In genomic region chr14:47278233-47278842, GRCh38 we compare ENCODE assay signal across 11 cellular contexts.
DNase-seq lines count a peak whose midpoint lies in the region; ATAC-seq and TF ChIP-seq lines count a peak whose summit lies in the region.
"Had no signal": no experiment of that assay in that cellular context is flagged by ENCODE, and none has a peak within 500 bp of the region (broad histone marks: within the 10 kb centered on the region; RNA-seq: fewer than 3 reads in every experiment).

No MANE protein-coding gene starts in this region.

- H3K27ac Mint-ChIP-seq in neural crest cell (ENCODE audit: unreplicated experiment): no peak overlapping the region
- H3K27ac Mint-ChIP-seq: activated naive CD8-positive, alpha-beta T cell; CD8-positive, alpha-beta T cell; stimulated activated effector memory CD8-positive, alpha-beta T cell treated with anti-CD3 and anti-CD28 coated beads, Interleukin-12 subunit alpha, Interleukin-12 subunit beta, amount 100 ng/mL, for 72 hours had no signal

- peaks cover 4% of the 10 kb centered on the region for H3K4me1 Mint-ChIP-seq in neural crest cell
- H3K4me1 Mint-ChIP-seq: stimulated activated effector memory CD8-positive, alpha-beta T cell treated with anti-CD3 and anti-CD28 coated beads, Interleukin-12 subunit alpha, Interleukin-12 subunit beta, amount 100 ng/mL, for 72 hours had no signal

- peak; percentile 82 for TF ChIP-seq RAD21 in Ishikawa (IDR thresholded peaks at IDR 0.05; ENCODE audit: low read depth)

- TF ChIP-seq EP300 in Ishikawa (IDR thresholded peaks at IDR 0.05; ENCODE audit: borderline replicate concordance): no peak

- H3K9me3 Mint-ChIP-seq in neural crest cell: peaks cover 3% of the 10 kb centered on the region

- peak; percentile 84 for TF ChIP-seq CTCF in neural crest cell (conservative IDR thresholded peaks at IDR 0.05)

- H3K36me3 Mint-ChIP-seq in neural crest cell (ENCODE audit: low read depth): no peaks in the 10 kb centered on the region
- H3K36me3 Mint-ChIP-seq: activated naive CD8-positive, alpha-beta T cell; CD8-positive, alpha-beta T cell; stimulated activated effector memory CD8-positive, alpha-beta T cell treated with anti-CD3 and anti-CD28 coated beads, Interleukin-12 subunit alpha, Interleukin-12 subunit beta, amount 100 ng/mL, for 72 hours had no signal

- DNase-seq in NCI-H2196 (lab: John Stamatoyannopoulos, UW; ENCODE audit: unreplicated experiment): peak; percentile 15
- no peak for DNase-seq in NCI-H2196 treated with DMSO at 0.1 percent for 48 hours (lab: John Stamatoyannopoulos, UW; ENCODE audit: unreplicated experiment)
- DNase-seq in RKO (ENCODE audit: low spot score): peak; percentile 37
- peak; percentile 74 for DNase-seq in ecto neural progenitor cell (ENCODE audit: low spot score)
- peak; percentile 66 for DNase-seq in neural crest cell (ENCODE audit: low read depth, low spot score)

- H3K27me3 Mint-ChIP-seq in neural crest cell (ENCODE audit: low read depth): no peaks in the 10 kb centered on the region
- H3K27me3 Mint-ChIP-seq: activated naive CD8-positive, alpha-beta T cell had no signal

- ATAC-seq in GM21423 (IDR thresholded peaks at IDR 0.05; ENCODE audit: unreplicated experiment) (peak; percentile 85), HG03135 (IDR thresholded peaks at IDR 0.05; ENCODE audit: unreplicated experiment) (no peak)
- ATAC-seq: CD8-positive, alpha-beta T cell; stimulated activated effector memory CD8-positive, alpha-beta T cell treated with anti-CD3 and anti-CD28 coated beads, Interleukin-12 subunit alpha, Interleukin-12 subunit beta, amount 100 ng/mL, for 72 hours had no signal

- no peak overlapping the region for H3K4me3 Mint-ChIP-seq in neural crest cell
- H3K4me3 Mint-ChIP-seq: activated naive CD8-positive, alpha-beta T cell; CD8-positive, alpha-beta T cell; stimulated activated effector memory CD8-positive, alpha-beta T cell treated with anti-CD3 and anti-CD28 coated beads, Interleukin-12 subunit alpha, Interleukin-12 subunit beta, amount 100 ng/mL, for 72 hours had no signal

TF ChIP-seq in Ishikawa, 13 proteins besides CTCF, POLR2A, EP300 and RAD21:
- TF ChIP-seq TAF1 (IDR thresholded peaks at IDR 0.05; ENCODE audit: low read depth) (no peak), TCF12 (IDR thresholded peaks at IDR 0.05; ENCODE audit: low read depth) (no peak), YY1 (IDR thresholded peaks at IDR 0.05; ENCODE audit: low read depth) (no peak), EGR1 (IDR thresholded peaks at IDR 0.05) (no peak), USF1 (IDR thresholded peaks at IDR 0.05) (no peak), NFIC (IDR thresholded peaks at IDR 0.05) (no peak)
